ENCODE assay signal across 8 cellular contexts in genomic region chr1:200409761-200410565, GRCh38. TPM values are rescaled to one million over a fixed set of nuclear protein-coding genes. Genes with fewer than 3 reads are reported as not detected.
DNase-seq lines count a peak whose midpoint lies in the region; ATAC-seq and TF ChIP-seq lines count a peak whose summit lies in the region.

A gene with protein sequence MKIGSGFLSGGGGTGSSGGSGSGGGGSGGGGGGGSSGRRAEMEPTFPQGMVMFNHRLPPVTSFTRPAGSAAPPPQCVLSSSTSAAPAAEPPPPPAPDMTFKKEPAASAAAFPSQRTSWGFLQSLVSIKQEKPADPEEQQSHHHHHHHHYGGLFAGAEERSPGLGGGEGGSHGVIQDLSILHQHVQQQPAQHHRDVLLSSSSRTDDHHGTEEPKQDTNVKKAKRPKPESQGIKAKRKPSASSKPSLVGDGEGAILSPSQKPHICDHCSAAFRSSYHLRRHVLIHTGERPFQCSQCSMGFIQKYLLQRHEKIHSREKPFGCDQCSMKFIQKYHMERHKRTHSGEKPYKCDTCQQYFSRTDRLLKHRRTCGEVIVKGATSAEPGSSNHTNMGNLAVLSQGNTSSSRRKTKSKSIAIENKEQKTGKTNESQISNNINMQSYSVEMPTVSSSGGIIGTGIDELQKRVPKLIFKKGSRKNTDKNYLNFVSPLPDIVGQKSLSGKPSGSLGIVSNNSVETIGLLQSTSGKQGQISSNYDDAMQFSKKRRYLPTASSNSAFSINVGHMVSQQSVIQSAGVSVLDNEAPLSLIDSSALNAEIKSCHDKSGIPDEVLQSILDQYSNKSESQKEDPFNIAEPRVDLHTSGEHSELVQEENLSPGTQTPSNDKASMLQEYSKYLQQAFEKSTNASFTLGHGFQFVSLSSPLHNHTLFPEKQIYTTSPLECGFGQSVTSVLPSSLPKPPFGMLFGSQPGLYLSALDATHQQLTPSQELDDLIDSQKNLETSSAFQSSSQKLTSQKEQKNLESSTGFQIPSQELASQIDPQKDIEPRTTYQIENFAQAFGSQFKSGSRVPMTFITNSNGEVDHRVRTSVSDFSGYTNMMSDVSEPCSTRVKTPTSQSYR (minus strand): TSS chr1:200410036. CDS start chr1:200409705, 331 bp downstream.

- POLR2A ChIA-PET in activated B cell treated with CpG ODN at 0.5 μM for 24 hours (lab: Charles Lee), result interaction anchor here (1.0 to 1.7 kb wide), 4 partner anchors 9 to 104 kb away, joined by 3 to 8 read pairs (median 4); no protein-coding TSS in a partner anchor

- H3K27me3 Mint-ChIP-seq in activated B cell treated with CpG ODN at 0.5 μM for 24 hours, result no peaks in the 10 kb centered on the region
- peaks cover 4 to 18% (median 6%) of the 10 kb centered on the region in 3 donors for H3K27me3 Mint-ChIP-seq in immature natural killer cell (ENCODE audit: low read depth in 3 of 3)

- TF ChIP-seq CTCF in AG10803 (conservative IDR thresholded peaks at IDR 0.05; ENCODE audit: low read length) (no peak), activated B cell treated with CpG ODN at 0.5 μM for 24 hours (IDR thresholded peaks at IDR 0.05) (no peak)

- H3K36me3 Mint-ChIP-seq in activated B cell treated with CpG ODN at 0.5 μM for 24 hours (ENCODE audit: low read depth) (peaks cover 48% of the 10 kb centered on the region), immature natural killer cell (peaks cover 13 to 22% (median 19%) of the 10 kb centered on the region in 3 donors)

- CTCF ChIA-PET in activated B cell treated with CpG ODN at 0.5 μM for 24 hours (lab: Charles Lee), result interaction anchor here (1.0 kb wide), 1 partner anchor 103 kb away, joined by 3 read pairs; no protein-coding TSS in a partner anchor

- ATAC-seq in GM19035 (IDR thresholded peaks at IDR 0.05; ENCODE audit: unreplicated experiment) (peak; percentile 96), HG03342 (IDR thresholded peaks at IDR 0.05; ENCODE audit: unreplicated experiment) (peak; percentile 97), activated B cell treated with CpG ODN at 0.5 μM for 24 hours (ENCODE audit: low read depth) (peak; percentile 96)

- DNase-seq in AG10803 (ENCODE audit: low read depth) (peak; percentile 92), NCI-H345 treated with DMSO at 0.1 percent for 48 hours (lab: John Stamatoyannopoulos, UW; ENCODE audit: unreplicated experiment) (peak; percentile 96), activated B cell treated with CpG ODN at 0.5 μM for 24 hours (peak; percentile 93), caudate nucleus (lab: John Stamatoyannopoulos, UW) (peak; percentile 50 to 95 (median 89)), immature natural killer cell (peak; percentile 93 to 94 (median 93)), smooth muscle cell of the brain vasculature (ENCODE audit: low read depth, low spot score) (peak; percentile 73)

- H3K27ac Mint-ChIP-seq in activated B cell treated with CpG ODN at 0.5 μM for 24 hours (peak within 1 kb of the TSS; percentile 95), immature natural killer cell (peak within 1 kb of the TSS; percentile 86 to 98 (median 96))

- peak within 1 kb of the TSS; percentile 73 for H3K4me3 ChIP-seq in AG10803 (ENCODE audit: low read length)

- intact Hi-C loops in activated B cell treated with CpG ODN at 0.5 μM for 24 hours (cut with micrococcal nuclease), result loop anchor here (1.0 to 5.0 kb wide), 10 partner anchors 9 to 271 kb away; partner anchors contain the start of gene KIF14

- H3K4me3 Mint-ChIP-seq in activated B cell treated with CpG ODN at 0.5 μM for 24 hours (peak within 1 kb of the TSS; percentile 97), immature natural killer cell (peak within 1 kb of the TSS; percentile 96 to 99 (median 99))

- peak within 1 kb of the TSS; percentile 93 for H3K27ac ChIP-seq in caudate nucleus (ENCODE audit: low read depth, low read length)

- H3K4me1 Mint-ChIP-seq in activated B cell treated with CpG ODN at 0.5 μM for 24 hours (peaks cover 51% of the 10 kb centered on the region), immature natural killer cell (peaks cover 48 to 57% of the 10 kb centered on the region in 2 donors)

- H3K9me3 Mint-ChIP-seq in activated B cell treated with CpG ODN at 0.5 μM for 24 hours, result no peaks in the 10 kb centered on the region
- H3K9me3 Mint-ChIP-seq in immature natural killer cell, result peaks cover 0 to 2% (median 0%) of the 10 kb centered on the region in 6 donors

RNA-seq across cellular contexts. Expression of the gene that starts here (rescaled TPM):
- 28.2 and 31.2 TPM in 2 replicates for total RNA-seq in activated B cell treated with CpG ODN at 0.5 μM for 24 hours
- 10 to 100 TPM; 15.3 to 33.3 (median 27.3) TPM for polyA plus RNA-seq in immature natural killer cell

Comparison
In these comparisons a context has a peak if more than half of its experiments do, and no peak if none do; other contexts are left out.
1. Peak in every context shown above with its lines: DNase-seq, ATAC-seq, H3K4me3 ChIP-seq and H3K27ac ChIP-seq.